17 cellular contexts compared by ENCODE assay signal in genomic region chr2:118387509-118387908, GRCh38.
A peak's percentile ranks its signal among the peaks of the same experiment; 100 is the strongest.
DNase-seq lines count a peak whose midpoint lies in the region; ATAC-seq and TF ChIP-seq lines count a peak whose summit lies in the region.
"Had no signal": no experiment of that assay in that cellular context is flagged by ENCODE, and none has a peak within 500 bp of the region (broad histone marks: within the 10 kb centered on the region; RNA-seq: fewer than 3 reads in every experiment).

No MANE protein-coding gene starts in this region.

- no peaks in the 10 kb centered on the region for H4K20me1 ChIP-seq in PC-3 (ENCODE audit: low read length)
- no peaks in the 10 kb centered on the region for H4K20me1 ChIP-seq in fibroblast of lung (ENCODE audit: control insufficient read depth, extremely low read depth, insufficient read depth, low read length)

- DNase-seq in Caki2 (ENCODE audit: low read depth) (peak; percentile 43), PC-3 (peak; percentile 84), fibroblast of lung (ENCODE audit: low read depth in 2 of 2) (peak; percentile 64 to 81), skeletal muscle cell (ENCODE audit: low read depth) (peak; percentile 55), activated gamma-delta T cell (lab: John Stamatoyannopoulos, UW) (no peak), esophagus muscularis mucosa (ENCODE audit: extremely low spot score) (no peak), NCI-H146 (lab: John Stamatoyannopoulos, UW) (no peak), tibial nerve (ENCODE audit: low spot score in 2 of 2) (no peak)
- DNase-seq: activated CD4-positive, alpha-beta T cell treated with anti-CD3 and anti-CD28 coated beads, Interleukin-2, amount 50 U/mL, for 4 hours; CD4-positive, alpha-beta memory T cell; GDM1; head of caudate nucleus; left cardiac atrium; NCI-H2081; stimulated activated CD4-positive, alpha-beta T cell treated with anti-CD3 and anti-CD28 coated beads, Interleukin-2, amount 100 ng/mL, for 48 hours; upper lobe of right lung had no signal

- no peak for TF ChIP-seq CTCF in PC-3 (conservative IDR thresholded peaks at IDR 0.05; ENCODE audit: low read depth, low read length)
- no peak for TF ChIP-seq CTCF in fibroblast of lung (conservative IDR thresholded peaks at IDR 0.05 in 1 of 2, IDR thresholded peaks at IDR 0.05 in 1 of 2; ENCODE audit: low read depth in 1 of 2, low read length in 2 of 2)
- TF ChIP-seq CTCF in esophagus muscularis mucosa (IDR thresholded peaks at IDR 0.05) = no peak
- no peak for TF ChIP-seq CTCF in tibial nerve (IDR thresholded peaks at IDR 0.05)

- in situ Hi-C loops in Caki2 (cut with HindIII; ENCODE audit: low pct_unique_long_range_greater_than_20kb, low sequenced_read_pairs) = no loop called here

- no peak for TF ChIP-seq POLR2A in esophagus muscularis mucosa (IDR thresholded peaks at IDR 0.05; ENCODE audit: low read depth)
- no peak for TF ChIP-seq POLR2A in tibial nerve (IDR thresholded peaks at IDR 0.05)

- H3K27ac ChIP-seq in PC-3 (ENCODE audit: low read length) (peak overlapping the region; percentile 99), fibroblast of lung (ENCODE audit: insufficient read depth, low read length) (peak overlapping the region; percentile 50), esophagus muscularis mucosa (replicated peaks in 1 of 4) (no peak overlapping the region), tibial nerve (no peak overlapping the region)
- H3K27ac ChIP-seq: prostate gland, upper lobe of right lung had no signal

- H3K9me3 ChIP-seq in PC-3 (ENCODE audit: low read length) (0 out of 2 replicates have a peak, but pooled peaks cover 10% of the 10 kb centered on the region), fibroblast of lung (ENCODE audit: control insufficient read depth, insufficient read depth, low read depth, low read length) (no peaks in the 10 kb centered on the region), esophagus muscularis mucosa (no peaks in the 10 kb centered on the region), tibial nerve (no peaks in the 10 kb centered on the region)
- H3K9me3 ChIP-seq: prostate gland, upper lobe of right lung had no signal

- TSS peak; percentile 51 for BruUV-seq in PC-3 (replicated peaks; lab: Mats Ljungman, UMichigan)

- H3F3A ChIP-seq in PC-3 (ENCODE audit: low read length, unreplicated experiment) = no peaks in the 10 kb centered on the region

- H3K4me2 ChIP-seq in PC-3 (ENCODE audit: low read length) (peak overlapping the region; percentile 62), fibroblast of lung (ENCODE audit: extremely low read depth, insufficient read depth, low read length) (peak overlapping the region; percentile 46)

- peak overlapping the region; percentile 94 for H3K9ac ChIP-seq in PC-3 (ENCODE audit: low read length)
- no peak overlapping the region for H3K9ac ChIP-seq in fibroblast of lung (ENCODE audit: insufficient read depth, low read length)

- CTCF ChIA-PET in PC-3 (lab: Charles Lee) = no interaction called here

- H3K27me3 ChIP-seq in PC-3 (ENCODE audit: low read length) (no peaks in the 10 kb centered on the region), fibroblast of lung (ENCODE audit: control insufficient read depth, insufficient read depth, low read length) (no peaks in the 10 kb centered on the region), esophagus muscularis mucosa (no peaks in the 10 kb centered on the region), tibial nerve (no peaks in the 10 kb centered on the region)
- H3K27me3 ChIP-seq: upper lobe of right lung had no signal

- 89% methylated on average over 1 of the region's 1 CpG for WGBS in esophagus muscularis mucosa
- WGBS in tibial nerve, 2 donors = 46 to 92% methylated on average over 1 of the region's 1 CpG

- POLR2A ChIA-PET in PC-3 (lab: Charles Lee; ENCODE audit: unreplicated experiment) = no interaction called here

- H3K79me2 ChIP-seq in PC-3 (ENCODE audit: low read length) (peaks cover 8% of the 10 kb centered on the region; the same call in 1 of the 2 replicates), fibroblast of lung (ENCODE audit: control insufficient read depth, insufficient read depth, low read length) (no peaks in the 10 kb centered on the region)

- intact Hi-C loops in PC-3 (cut with micrococcal nuclease) = loop anchor here (1.0 to 5.0 kb wide), 2 partner anchors 73 to 340 kb away; no protein-coding TSS in a partner anchor
- intact Hi-C loops in esophagus muscularis mucosa (cut with DNase I) = no loop called here

- H3K36me3 ChIP-seq in PC-3 (ENCODE audit: low read depth, low read length) = peaks cover 11% of the 10 kb centered on the region; the same call in 1 of the 2 replicates
- no peaks in the 10 kb centered on the region for H3K36me3 ChIP-seq in fibroblast of lung (ENCODE audit: control insufficient read depth, insufficient read depth, low read length)
- no peaks in the 10 kb centered on the region for H3K36me3 ChIP-seq in esophagus muscularis mucosa
- H3K36me3 ChIP-seq in tibial nerve = no peaks in the 10 kb centered on the region
- H3K36me3 ChIP-seq: prostate gland, upper lobe of right lung had no signal

- H3K4me1 ChIP-seq in PC-3 (ENCODE audit: insufficient read depth, low read length) = peaks cover 67% of the 10 kb centered on the region
- H3K4me1 ChIP-seq in fibroblast of lung (ENCODE audit: control insufficient read depth, extremely low read depth, insufficient read depth, low read length) = peaks cover 21% of the 10 kb centered on the region
- H3K4me1 ChIP-seq in esophagus muscularis mucosa = no peaks in the 10 kb centered on the region
- H3K4me1 ChIP-seq in tibial nerve = no peaks in the 10 kb centered on the region
- H3K4me1 ChIP-seq: prostate gland, upper lobe of right lung had no signal

- no peak overlapping the region for H2AFZ ChIP-seq in PC-3 (ENCODE audit: low read length)
- H2AFZ ChIP-seq in fibroblast of lung (ENCODE audit: low read length) = no peak overlapping the region

- no peak overlapping the region for H3K4me3 ChIP-seq in PC-3 (ENCODE audit: low read length)
- H3K4me3 ChIP-seq in fibroblast of lung (replicated peaks in 1 of 4; ENCODE audit: control extremely low read depth in 1 of 4, insufficient read depth in 1 of 4, low read depth in 3 of 4, low read length in 4 of 4) = no peak overlapping the region
- H3K4me3 ChIP-seq in skeletal muscle cell (ENCODE audit: low read depth, low read length) = no peak overlapping the region
- H3K4me3 ChIP-seq in esophagus muscularis mucosa = no peak overlapping the region
- no peak overlapping the region for H3K4me3 ChIP-seq in tibial nerve
- H3K4me3 ChIP-seq: prostate gland, upper lobe of right lung had no signal

- no peak for TF ChIP-seq EP300 in esophagus muscularis mucosa (IDR thresholded peaks at IDR 0.05)
- no peak for TF ChIP-seq EP300 in tibial nerve (IDR thresholded peaks at IDR 0.05)

- peak; percentile 52 for ATAC-seq in PC-3
- ATAC-seq: left cardiac atrium had no signal

- H3K9me2 ChIP-seq in PC-3 (replicated peaks; ENCODE audit: low read length) = no peaks in the 10 kb centered on the region

Comparison
In these comparisons a context has a peak if more than half of its experiments do, and no peak if none do; other contexts are left out.
1. DNase-seq: peak in Caki2 (single experiment), PC-3 (single experiment), fibroblast of lung (2 of 2) and skeletal muscle cell (single experiment); none in activated gamma-delta T cell (single experiment), esophagus muscularis mucosa (single experiment), NCI-H146 (single experiment) and tibial nerve (0 of 2).
2. H3K27ac ChIP-seq: peak in PC-3 (single experiment) and fibroblast of lung (single experiment); none in esophagus muscularis mucosa (0 of 4) and tibial nerve (0 of 4).